16 cellular contexts compared by ENCODE assay signal in the genomic region with DNA sequence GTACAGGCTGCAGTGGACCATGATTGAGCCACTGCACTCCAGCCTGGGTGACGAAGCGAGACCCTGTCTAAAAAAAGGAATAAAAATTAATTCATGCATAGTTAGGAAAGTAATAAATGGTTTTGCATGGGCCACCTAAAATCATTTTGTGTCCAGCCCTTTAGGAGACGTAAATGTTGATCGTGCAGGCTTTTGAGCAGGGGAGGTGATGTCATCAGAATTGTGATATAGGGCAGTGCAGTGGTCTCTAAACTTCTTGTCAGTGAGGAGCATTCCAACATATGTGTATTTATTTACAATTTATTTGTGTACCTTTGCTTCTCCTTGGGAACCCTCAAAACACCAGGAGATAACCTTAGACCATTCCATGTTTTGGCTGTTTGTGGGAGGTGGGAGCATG. TPM values are rescaled to one million over a fixed set of nuclear protein-coding genes. Genes with fewer than 3 reads are reported as not detected.
DNase-seq lines count a peak whose midpoint lies in the region; ATAC-seq, FAIRE-seq and TF ChIP-seq lines count a peak whose summit lies in the region.
"Had no signal": no experiment of that assay in that cellular context is flagged by ENCODE, and none has a peak within 500 bp of the region (broad histone marks: within the 10 kb centered on the region; RNA-seq: fewer than 3 reads in every experiment).

No MANE protein-coding gene starts in this region.

- no peak for TF ChIP-seq EP300 in H1 (IDR thresholded peaks at IDR 0.05; ENCODE audit: borderline replicate concordance in 1 of 2, low read depth in 2 of 2, low read length in 2 of 2)

- H3K4me1 Mint-ChIP-seq in activated CD4-positive, alpha-beta T cell treated with anti-CD3 and anti-CD28 coated beads for 36 hours = peaks cover 53% of the 10 kb centered on the region

- H3K27me3 ChIP-seq in H1 (replicated peaks in 1 of 4; ENCODE audit: control insufficient read depth in 3 of 4, extremely low read depth in 1 of 4, insufficient read depth in 3 of 4, low read length in 3 of 4) (no peaks in the 10 kb centered on the region), trophoblast cell (ENCODE audit: insufficient read depth, low read length) (no peaks in the 10 kb centered on the region)
- H3K27me3 ChIP-seq: heart right ventricle had no signal

- FAIRE-seq in H1 (lab: Jason Lieb, UNC) = no peak
- FAIRE-seq: A204.1, D721Med had no signal

- peaks cover 5% of the 10 kb centered on the region for H3K23me2 ChIP-seq in H1 (ENCODE audit: low read depth, low read length)

- H3K9me3 ChIP-seq in OCI-LY7 (ENCODE audit: low read length) = no peaks in the 10 kb centered on the region
- no peaks in the 10 kb centered on the region for H3K9me3 ChIP-seq in H1 (ENCODE audit: insufficient read depth in 2 of 2, low read depth in 1 of 2, low read length in 1 of 2)
- H3K9me3 ChIP-seq in trophoblast cell (ENCODE audit: insufficient read depth, low read depth, low read length) = peaks cover 2% of the 10 kb centered on the region
- H3K9me3 ChIP-seq: heart right ventricle had no signal

- POLR2A ChIA-PET in activated CD4-positive, alpha-beta T cell treated with anti-CD3 and anti-CD28 coated beads for 36 hours (lab: Charles Lee) = no interaction called here
- POLR2A ChIA-PET in OCI-LY7 (lab: Charles Lee) = interaction anchor here (0.7 to 1.2 kb wide), 5 partner anchors 12 to 24 kb away, joined by 3 to 7 read pairs (median 4); no protein-coding TSS in a partner anchor
- POLR2A ChIA-PET in H1 (lab: Charles Lee; ENCODE audit: partially characterized antibody) = interaction anchor here (0.6 to 5.1 kb wide), 2 partner anchors 13 to 50 kb away, joined by 3 to 28 read pairs; no protein-coding TSS in a partner anchor

- H3K79me1 ChIP-seq in H1 (ENCODE audit: low read depth, low read length) (peaks cover 21% of the 10 kb centered on the region), trophoblast cell (ENCODE audit: low read length) (peaks cover 10% of the 10 kb centered on the region)

- DNase-seq in activated CD4-positive, alpha-beta T cell treated with anti-CD3 and anti-CD28 coated beads for 36 hours = no peak
- no peak for DNase-seq in activated CD4-positive, alpha-beta T cell treated with anti-CD3 and anti-CD28 coated beads, Interleukin-2, amount 50 U/mL, for 1 hour
- DNase-seq in OCI-LY7 (ENCODE audit: low spot score) (no peak), H1 (ENCODE audit: low read depth in 1 of 2, low spot score in 2 of 2) (no peak), trophoblast cell (no peak), foreskin fibroblast (no peak), NCI-H1930 (lab: John Stamatoyannopoulos, UW) (no peak)
- no peak for DNase-seq in stimulated activated CD8-positive, alpha-beta memory T cell treated with anti-CD3 and anti-CD28 coated beads, Interleukin-4, amount 100 ng/mL, for 48 hours
- DNase-seq: cerebellar nuclear complex, heart right ventricle, left ventricle myocardium superior, NCI-H2029 treated with DMSO at 0.1 percent for 48 hours, NCI-H748 treated with DMSO at 0.1 percent for 48 hours, SHP77 had no signal

- no peaks in the 10 kb centered on the region for H3K9me2 ChIP-seq in OCI-LY7 (ENCODE audit: insufficient read depth, low read length)

- no peak overlapping the region for H2AK5ac ChIP-seq in H1 (ENCODE audit: low read depth, low read length)
- H2AK5ac ChIP-seq in trophoblast cell (ENCODE audit: low read length) = no peak overlapping the region

- H3K9me3 Mint-ChIP-seq in activated CD4-positive, alpha-beta T cell treated with anti-CD3 and anti-CD28 coated beads for 36 hours (ENCODE audit: low read depth) = no peaks in the 10 kb centered on the region

- no peak overlapping the region for H2BK20ac ChIP-seq in H1 (ENCODE audit: low read length)

- H3K4ac ChIP-seq in H1 (replicated peaks; ENCODE audit: insufficient read length, low read depth, low read length) (no peak overlapping the region), trophoblast cell (ENCODE audit: low read depth, low read length) (peak overlapping the region; percentile 85)

- H3K4me2 ChIP-seq in OCI-LY7 (ENCODE audit: low read length) (peak overlapping the region; percentile 76), H1 (ENCODE audit: insufficient read depth in 1 of 2, low read depth in 2 of 2, low read length in 2 of 2) (peak overlapping the region; percentile 17 to 100; a peak in 1 of 4 replicates), trophoblast cell (ENCODE audit: low read length) (no peak overlapping the region)

- no peak overlapping the region for H4K5ac ChIP-seq in H1 (ENCODE audit: insufficient read length, low read depth, low read length)

- H3K27ac ChIP-seq in OCI-LY7 (ENCODE audit: low read depth, low read length, poor library complexity, severe bottlenecking) = peak overlapping the region; percentile 99
- no peak overlapping the region for H3K27ac ChIP-seq in H1 (ENCODE audit: low read depth, low read length)
- H3K27ac ChIP-seq in trophoblast cell (ENCODE audit: low read depth, low read length) = no peak overlapping the region
- H3K27ac ChIP-seq: heart right ventricle had no signal

- peaks cover 68% of the 10 kb centered on the region for H3K4me1 ChIP-seq in OCI-LY7 (ENCODE audit: insufficient read depth, low read length, poor library complexity, severe bottlenecking)
- peaks cover 0 to 12% (median 8%) of the 10 kb centered on the region in 4 experiments; a peak in 6 of 7 replicates for H3K4me1 ChIP-seq in H1 (replicated peaks in 1 of 4; ENCODE audit: control insufficient read depth in 3 of 4, insufficient read depth in 4 of 4, low read length in 3 of 4)
- peaks cover 11 to 13% of the 10 kb centered on the region in 2 experiments for H3K4me1 ChIP-seq in trophoblast cell (ENCODE audit: control insufficient read depth in 1 of 2, insufficient read depth in 2 of 2, low read length in 2 of 2)

- H2BK12ac ChIP-seq in H1 (ENCODE audit: low read depth, low read length) (no peak overlapping the region), trophoblast cell (ENCODE audit: low read length) (no peak overlapping the region)

- H4K8ac ChIP-seq in H1 (ENCODE audit: extremely low read depth, insufficient read depth, low read length) (peak overlapping the region; percentile 69; the same call in 1 of the 2 replicates), trophoblast cell (ENCODE audit: low read depth, low read length) (no peak overlapping the region)

- no peak overlapping the region for H3K18ac ChIP-seq in H1 (ENCODE audit: extremely low read depth, low read length)
- no peak overlapping the region for H3K18ac ChIP-seq in trophoblast cell (ENCODE audit: low read length)

- TF ChIP-seq CTCF in OCI-LY7 (conservative IDR thresholded peaks at IDR 0.05; ENCODE audit: low read length) (no peak), H1 (IDR thresholded peaks at IDR 0.05; ENCODE audit: control extremely low read depth in 1 of 3, insufficient read depth in 1 of 3, low read depth in 1 of 3, low read length in 3 of 3) (no peak), foreskin fibroblast (IDR thresholded peaks at IDR 0.05; ENCODE audit: low read depth, low read length) (no peak)

- no peaks in the 10 kb centered on the region for H4K20me1 ChIP-seq in OCI-LY7 (ENCODE audit: insufficient read depth, low read length)
- peaks cover 8 to 10% of the 10 kb centered on the region in 2 experiments for H4K20me1 ChIP-seq in H1 (replicated peaks in 1 of 2; ENCODE audit: control insufficient read depth in 1 of 2, insufficient read depth in 2 of 2, low read length in 2 of 2)

- intact Hi-C loops in activated CD4-positive, alpha-beta T cell treated with anti-CD3 and anti-CD28 coated beads for 36 hours (cut with DNase I, micrococcal nuclease) = loop anchor here (1.0 to 10.0 kb wide), 5 partner anchors 22 to 1828 kb away; partner anchors contain the start of genes DNMT1 (in 1 of the 2), JUNB (in 1 of the 2) and ZNF627 (in 1 of the 2)
- intact Hi-C loops in OCI-LY7 (cut with micrococcal nuclease; ENCODE audit: unreplicated experiment) = loop anchor here (1.0 kb wide), 1 partner anchor 16 kb away; no protein-coding TSS in a partner anchor

- CTCF ChIA-PET in activated CD4-positive, alpha-beta T cell treated with anti-CD3 and anti-CD28 coated beads for 36 hours (lab: Charles Lee) = interaction anchor here (0.6 to 2.7 kb wide), 5 partner anchors 11 to 159 kb away, joined by 3 to 11 read pairs (median 3); no protein-coding TSS in a partner anchor
- CTCF ChIA-PET in OCI-LY7 (lab: Charles Lee; ENCODE audit: unreplicated experiment) (interaction anchor here (0.6 kb wide), 1 partner anchor 123 kb away, joined by 3 read pairs; no protein-coding TSS in a partner anchor), H1 (lab: Charles Lee; ENCODE audit: partially characterized antibody) (interaction anchor here (1.2 to 12.4 kb wide), 3 partner anchors 18 to 35 kb away, joined by 3 to 110 read pairs (median 13); no protein-coding TSS in a partner anchor)

- no TSS peak for BruUV-seq in OCI-LY7 (replicated peaks; lab: Mats Ljungman, UMichigan)

- TF ChIP-seq RAD21 in H1 (IDR thresholded peaks at IDR 0.05 in 1 of 2, conservative IDR thresholded peaks at IDR 0.05 in 1 of 2; ENCODE audit: low read depth in 2 of 2, low read length in 2 of 2) = no peak

- H3K27ac Mint-ChIP-seq in activated CD4-positive, alpha-beta T cell treated with anti-CD3 and anti-CD28 coated beads for 36 hours = peak overlapping the region; percentile 55

- H2BK15ac ChIP-seq in H1 (ENCODE audit: low read length) = no peak overlapping the region

- H3K23ac ChIP-seq in H1 (ENCODE audit: insufficient read length) = no peak overlapping the region
- no peak overlapping the region for H3K23ac ChIP-seq in trophoblast cell (ENCODE audit: low read length)

- H3K4me3 Mint-ChIP-seq in activated CD4-positive, alpha-beta T cell treated with anti-CD3 and anti-CD28 coated beads for 36 hours = peak overlapping the region; percentile 89

- H3K56ac ChIP-seq in H1 (replicated peaks; ENCODE audit: insufficient read length, low read depth, low read length) = no peak overlapping the region

- H3K9ac ChIP-seq in H1 (replicated peaks in 1 of 4; ENCODE audit: extremely low read depth in 1 of 4, low read depth in 3 of 4, low read length in 3 of 4) (no peak overlapping the region), trophoblast cell (ENCODE audit: low read length) (no peak overlapping the region)

- no peak overlapping the region for H4K12ac ChIP-seq in trophoblast cell (ENCODE audit: low read depth, low read length)

- TF ChIP-seq POLR2A in H1 (IDR thresholded peaks at IDR 0.05; ENCODE audit: control extremely low read depth in 1 of 2, low read depth in 2 of 2, low read length in 2 of 2) = no peak

- no peak overlapping the region for H2AFZ ChIP-seq in OCI-LY7 (ENCODE audit: low read length)
- no peak overlapping the region for H2AFZ ChIP-seq in H1 (ENCODE audit: low read length)
- H2AFZ ChIP-seq in trophoblast cell (ENCODE audit: insufficient read depth, low read length, poor library complexity) = no peak overlapping the region

- ATAC-seq in activated CD4-positive, alpha-beta T cell treated with anti-CD3 and anti-CD28 coated beads for 36 hours = no peak
- ATAC-seq: heart right ventricle, left ventricle myocardium superior had no signal

- H4K91ac ChIP-seq in H1 (replicated peaks; ENCODE audit: insufficient read length, low read length) = no peak overlapping the region
- H4K91ac ChIP-seq in trophoblast cell (ENCODE audit: low read depth, low read length) = no peak overlapping the region

- peaks cover 46% of the 10 kb centered on the region for H3K36me3 ChIP-seq in OCI-LY7 (ENCODE audit: insufficient read depth, low read length)
- no peaks in the 10 kb centered on the region for H3K36me3 ChIP-seq in H1 (ENCODE audit: control insufficient read depth in 2 of 4, insufficient read depth in 4 of 4, low read length in 3 of 4)
- H3K36me3 ChIP-seq in trophoblast cell (ENCODE audit: control insufficient read depth in 1 of 2, insufficient read depth in 2 of 2, low read length in 2 of 2) = peaks cover 3 to 6% of the 10 kb centered on the region in 2 experiments
- H3K36me3 ChIP-seq: heart right ventricle had no signal

- H2BK120ac ChIP-seq in H1 (replicated peaks; ENCODE audit: low read depth, low read length) = no peak overlapping the region
- no peak overlapping the region for H2BK120ac ChIP-seq in trophoblast cell (ENCODE audit: insufficient read depth, low read length, poor library complexity)

- no peak overlapping the region for H3K14ac ChIP-seq in H1 (ENCODE audit: insufficient read length)
- no peak overlapping the region for H3K14ac ChIP-seq in trophoblast cell (ENCODE audit: low read length)

- H3K4me3 ChIP-seq in OCI-LY7 (ENCODE audit: low read depth, low read length, poor library complexity, severe bottlenecking) (peak overlapping the region; percentile 87), H1 (ENCODE audit: extremely low read depth in 1 of 4, insufficient read depth in 2 of 4, low read depth in 3 of 4, low read length in 4 of 4) (no peak overlapping the region), trophoblast cell (ENCODE audit: low read depth, low read length) (no peak overlapping the region), foreskin fibroblast (ENCODE audit: low read depth in 1 of 2, low read length in 2 of 2) (no peak overlapping the region)
- H3K4me3 ChIP-seq: heart right ventricle had no signal

- 0 out of 2 replicates have a peak overlapping the region, but pooled peaks have one; percentile 8 for H2BK5ac ChIP-seq in H1 (ENCODE audit: low read depth, low read length)
- no peak overlapping the region for H2BK5ac ChIP-seq in trophoblast cell (ENCODE audit: low read depth, low read length, poor library complexity)

- H3K27me3 Mint-ChIP-seq in activated CD4-positive, alpha-beta T cell treated with anti-CD3 and anti-CD28 coated beads for 36 hours = no peaks in the 10 kb centered on the region

- H3K36me3 Mint-ChIP-seq in activated CD4-positive, alpha-beta T cell treated with anti-CD3 and anti-CD28 coated beads for 36 hours (ENCODE audit: low read depth) = peaks cover 11% of the 10 kb centered on the region

- WGBS in H1 (ENCODE audit: extremely low coverage in 1 of 2, insufficient coverage in 1 of 2, insufficient read length in 1 of 2, insufficient replicate concordance in 2 of 2, low coverage in 1 of 2, low lambda C conversion rate in 2 of 2, missing lambda C conversion rate in 1 of 2), 2 experiments = 87% methylated on average over 4 of the region's 4 CpGs; no CpG with 5 or more reads in 1 of the 2 experiments
- no CpG with 5 or more reads among the region's 4 CpGs for WGBS in trophoblast cell (ENCODE audit: extremely low coverage, insufficient coverage, insufficient read length)

- H3K79me2 ChIP-seq in OCI-LY7 (ENCODE audit: insufficient read depth, low read depth, low read length) (peaks cover 85% of the 10 kb centered on the region), H1 (ENCODE audit: control insufficient read depth in 1 of 2, insufficient read depth in 2 of 2, low read length in 2 of 2) (peaks cover 43 to 73% of the 10 kb centered on the region in 2 experiments), trophoblast cell (ENCODE audit: control insufficient read depth, insufficient read depth, low read length, poor library complexity) (peaks cover 39% of the 10 kb centered on the region)

RNA-seq across cellular contexts. Expression of gene SMARCA4, which starts 3.0 kb away (rescaled TPM):
- 100 to 1,000 TPM; 102 to 116 TPM for total RNA-seq in activated CD4-positive, alpha-beta T cell treated with anti-CD3 and anti-CD28 coated beads for 36 hours
- total RNA-seq in OCI-LY7 (2014; rRNA removed; shearing (Covaris generic)) = 360 and 409 TPM in 2 replicates
- 554 and 581 TPM in 2 replicates for total RNA-seq in OCI-LY7 (2022)
- total RNA-seq in H1 (2021; fragmentation: NEBNext Ultra II Directional; extraction: Animal tissue kit (Norgen Biotek cat#: 25700)) = 263 TPM in 2 replicates
- 86.4 and 137 TPM in 2 replicates for polyA plus RNA-seq in H1 (2011; rRNA removed)
- 106 TPM for polyA plus RNA-seq in H1 (2011; cell fraction: cytosol; rRNA removed)
- 215 TPM for polyA plus RNA-seq in H1 (2011; cell fraction: nucleus; rRNA removed)
- 238 to 277 TPM (median 270 TPM) in 4 replicates for polyA plus RNA-seq in H1 (2012, experiment 1 of 2)
- polyA plus RNA-seq in H1 (2012, experiment 2 of 2) = 118 TPM
- polyA plus RNA-seq in H1 (2013, experiment 1 of 2) = 156 TPM
- polyA plus RNA-seq in H1 (2013, experiment 2 of 2) = 146 TPM
- polyA minus RNA-seq in H1 (2011; rRNA and poly(A)+ RNA removed) = 219 and 239 TPM in 2 replicates
- 184 TPM for polyA minus RNA-seq in H1 (2011; cell fraction: cytosol; rRNA and poly(A)+ RNA removed)
- 185 TPM for polyA minus RNA-seq in H1 (2011; cell fraction: nucleus; rRNA and poly(A)+ RNA removed)
- polyA plus RNA-seq in trophoblast cell (2013) = 117 and 121 TPM in 2 replicates

RNA-seq across cellular contexts. Expression of gene TIMM29, which starts 35.3 kb away (rescaled TPM):
- 10 to 100 TPM in 1 of 2 experiments, 1 to 10 TPM in 1; 8.6 to 15.5 TPM for total RNA-seq in activated CD4-positive, alpha-beta T cell treated with anti-CD3 and anti-CD28 coated beads for 36 hours
- 24.1 and 28.3 TPM in 2 replicates for total RNA-seq in OCI-LY7 (2014; rRNA removed; shearing (Covaris generic))
- total RNA-seq in OCI-LY7 (2022) = 26.2 and 27.3 TPM in 2 replicates
- total RNA-seq in H1 (2021; fragmentation: NEBNext Ultra II Directional; extraction: Animal tissue kit (Norgen Biotek cat#: 25700)) = 22.5 and 24.0 TPM in 2 replicates
- polyA plus RNA-seq in H1 (2011; rRNA removed) = 15.9 and 24.2 TPM in 2 replicates
- 19.9 TPM for polyA plus RNA-seq in H1 (2011; cell fraction: cytosol; rRNA removed)
- 14.8 TPM for polyA plus RNA-seq in H1 (2011; cell fraction: nucleus; rRNA removed)
- polyA plus RNA-seq in H1 (2012, experiment 1 of 2) = 19.3 to 25.7 TPM (median 21.5 TPM) in 4 replicates
- 30.8 TPM for polyA plus RNA-seq in H1 (2012, experiment 2 of 2)
- polyA plus RNA-seq in H1 (2013, experiment 1 of 2) = 24.8 TPM
- 22.2 TPM for polyA plus RNA-seq in H1 (2013, experiment 2 of 2)
- polyA minus RNA-seq in H1 (2011; rRNA and poly(A)+ RNA removed) = 5.7 and 8.0 TPM in 2 replicates
- polyA minus RNA-seq in H1 (2011; cell fraction: cytosol; rRNA and poly(A)+ RNA removed) = 12.0 TPM
- 16.6 TPM for polyA minus RNA-seq in H1 (2011; cell fraction: nucleus; rRNA and poly(A)+ RNA removed)
- polyA plus RNA-seq in trophoblast cell (2013) = 21.1 and 21.2 TPM in 2 replicates

RNA-seq across cellular contexts. Expression of gene YIPF2, which starts 35.4 kb away (rescaled TPM):
- total RNA-seq in activated CD4-positive, alpha-beta T cell treated with anti-CD3 and anti-CD28 coated beads for 36 hours = 10 to 100 TPM; 15.8 to 21.3 TPM
- total RNA-seq in OCI-LY7 (2014; rRNA removed; shearing (Covaris generic)) = 26.7 and 31.8 TPM in 2 replicates
- 27.5 and 31.5 TPM in 2 replicates for total RNA-seq in OCI-LY7 (2022)
- 47.5 and 48.3 TPM in 2 replicates for total RNA-seq in H1 (2021; fragmentation: NEBNext Ultra II Directional; extraction: Animal tissue kit (Norgen Biotek cat#: 25700))
- 112 and 151 TPM in 2 replicates for polyA plus RNA-seq in H1 (2011; rRNA removed)
- 91.7 TPM for polyA plus RNA-seq in H1 (2011; cell fraction: cytosol; rRNA removed)
- 125 TPM for polyA plus RNA-seq in H1 (2011; cell fraction: nucleus; rRNA removed)
- polyA plus RNA-seq in H1 (2012, experiment 1 of 2) = 24.9 to 55.5 TPM (median 50.4 TPM) in 4 replicates
- polyA plus RNA-seq in H1 (2012, experiment 2 of 2) = 58.3 TPM
- polyA plus RNA-seq in H1 (2013, experiment 1 of 2) = 47.5 TPM
- polyA plus RNA-seq in H1 (2013, experiment 2 of 2) = 47.1 TPM
- 31.4 and 45.4 TPM in 2 replicates for polyA minus RNA-seq in H1 (2011; rRNA and poly(A)+ RNA removed)
- 41.3 TPM for polyA minus RNA-seq in H1 (2011; cell fraction: cytosol; rRNA and poly(A)+ RNA removed)
- 49.0 TPM for polyA minus RNA-seq in H1 (2011; cell fraction: nucleus; rRNA and poly(A)+ RNA removed)
- 98.9 and 102 TPM in 2 replicates for polyA plus RNA-seq in trophoblast cell (2013)
